Comparison of ENCODE assay signal across 19 cellular contexts in genomic region chr20:57263127-57263609, GRCh38. TPM values are rescaled to one million over a fixed set of nuclear protein-coding genes. Genes with fewer than 3 reads are reported as not detected.
DNase-seq lines count a peak whose midpoint lies in the region; ATAC-seq and TF ChIP-seq lines count a peak whose summit lies in the region.
"Had no signal": no experiment of that assay in that cellular context is flagged by ENCODE, and none has a peak within 500 bp of the region (broad histone marks: within the 10 kb centered on the region; RNA-seq: fewer than 3 reads in every experiment).

No MANE protein-coding gene starts in this region.

- no peak overlapping the region for H3K9ac ChIP-seq in neuronal stem cell (ENCODE audit: low read depth, low read length, poor library complexity)
- H3K9ac ChIP-seq: BLaER1, parathyroid adenoma had no signal

- H2AFZ ChIP-seq in neuronal stem cell (ENCODE audit: low read length), result peak overlapping the region; percentile 63
- H2AFZ ChIP-seq: parathyroid adenoma had no signal

- H3K79me1 ChIP-seq in neuronal stem cell (ENCODE audit: low read depth, low read length), result no peaks in the 10 kb centered on the region

- peaks cover 0 to 2% of the 10 kb centered on the region in 2 donors for H3K9me3 ChIP-seq in neuronal stem cell (replicated peaks in 1 of 2; ENCODE audit: control insufficient read depth in 2 of 2, insufficient read depth in 1 of 2, low read depth in 1 of 2, low read length in 2 of 2)
- H3K9me3 ChIP-seq: breast epithelium, HAP-1 had no signal

- H4K91ac ChIP-seq in neuronal stem cell (ENCODE audit: low read depth, low read length, poor library complexity), result no peak overlapping the region

- no peak overlapping the region for H2BK120ac ChIP-seq in neuronal stem cell (ENCODE audit: low read depth, low read length)

- H3K27me3 ChIP-seq in H7 (ENCODE audit: control insufficient read depth, insufficient read depth, low read length) (peaks cover 55% of the 10 kb centered on the region), neuronal stem cell (ENCODE audit: control insufficient read depth in 3 of 3, insufficient read depth in 3 of 3, low read depth in 1 of 3, low read length in 3 of 3) (peaks cover 0 to 22% (median 0%) of the 10 kb centered on the region in 3 experiments)

- H3K4me1 ChIP-seq in neuronal stem cell (ENCODE audit: control insufficient read depth in 2 of 2, insufficient read depth in 1 of 2, low read depth in 1 of 2, low read length in 2 of 2), result peaks cover 44 to 64% of the 10 kb centered on the region in 2 donors
- H3K4me1 ChIP-seq: breast epithelium, parathyroid adenoma had no signal

- peak overlapping the region; percentile 20 for H3K4me2 ChIP-seq in neuronal stem cell (ENCODE audit: insufficient read depth, low read length, poor library complexity, severe bottlenecking)
- H3K4me2 ChIP-seq: BLaER1 had no signal

- H3K14ac ChIP-seq in neuronal stem cell (ENCODE audit: low read length), result no peak overlapping the region

- H2AK5ac ChIP-seq in neuronal stem cell (ENCODE audit: low read depth, low read length), result no peak overlapping the region

- no peak overlapping the region; the same call in 1 of the 2 replicates for H3K4me3 ChIP-seq in H7 (ENCODE audit: insufficient read depth, low read depth, low read length)
- H3K4me3 ChIP-seq in epithelial cell of esophagus (ENCODE audit: low read length), result no peak overlapping the region
- H3K4me3 ChIP-seq in neuronal stem cell (ENCODE audit: low read length in 2 of 2), result peak overlapping the region in 1 of 2 donors; percentile 97
- H3K4me3 ChIP-seq: BLaER1 had no signal

- DNase-seq in H7, result peak; percentile 54
- peak; percentile 77 for DNase-seq in NCI-H526 treated with DMSO at 0.1 percent for 48 hours (lab: John Stamatoyannopoulos, UW)
- peak; percentile 6 for DNase-seq in epithelial cell of esophagus (ENCODE audit: low read depth)
- DNase-seq in neuronal stem cell (ENCODE audit: low spot score), result no peak
- no peak for DNase-seq in anterior cingulate cortex (lab: John Stamatoyannopoulos, UW)
- no peak for DNase-seq in stimulated activated CD4-positive, alpha-beta T cell treated with anti-CD3 and anti-CD28 coated beads, Interleukin-1b, Interleukin-23, amount 100 ng/mL, for 48 hours
- DNase-seq: activated CD4-positive, CD25-positive, alpha-beta regulatory T cell treated with anti-CD3 and anti-CD28 coated beads, Interleukin-2, amount 50 U/mL, for 72 hours; activated CD8-positive, alpha-beta memory T cell treated with anti-CD3 and anti-CD28 coated beads, Interleukin-2, amount 50 U/mL, for 4 hours; activated naive CD4-positive, alpha-beta T cell treated with anti-CD3 and anti-CD28 coated beads, Interleukin-2, amount 10 ng/mL, durations not matched to agents 7 days and 5 days; effector memory CD8-positive, alpha-beta T cell; NCI-H1436; NCI-H446; T-helper 1 cell had no signal

- no peaks in the 10 kb centered on the region for H3K36me3 ChIP-seq in H7 (replicated peaks; ENCODE audit: control insufficient read depth, insufficient read depth, low read length)
- H3K36me3 ChIP-seq in neuronal stem cell (replicated peaks in 1 of 2; ENCODE audit: control insufficient read depth in 2 of 2, insufficient read depth in 2 of 2, low read length in 2 of 2), result peaks cover 0 to 6% of the 10 kb centered on the region in 2 donors
- H3K36me3 ChIP-seq: BLaER1, breast epithelium, HAP-1 had no signal

- no peak overlapping the region for H2BK15ac ChIP-seq in neuronal stem cell (ENCODE audit: low read length)

- WGBS in neuronal stem cell (ENCODE audit: extremely low coverage in 2 of 2, insufficient read length in 2 of 2, insufficient replicate concordance in 1 of 2), 2 donors, result no CpG with 5 or more reads among the region's 7 CpGs

- H2BK12ac ChIP-seq in neuronal stem cell (ENCODE audit: low read length), result no peak overlapping the region

- no peak for TF ChIP-seq CTCF in epithelial cell of esophagus (IDR thresholded peaks at IDR 0.05; ENCODE audit: insufficient read depth, low read depth, low read length, missing control alignments)

- H3K18ac ChIP-seq in neuronal stem cell (ENCODE audit: low read length), result no peak overlapping the region

- H3K27ac ChIP-seq in neuronal stem cell (replicated peaks; ENCODE audit: low read length), result peak overlapping the region; percentile 11
- H3K27ac ChIP-seq: BLaER1, parathyroid adenoma had no signal

- H4K8ac ChIP-seq in neuronal stem cell (ENCODE audit: low read depth, low read length), result no peak overlapping the region

- no peak overlapping the region for H3K23ac ChIP-seq in neuronal stem cell (ENCODE audit: low read depth, low read length, poor library complexity)

- no peak overlapping the region for H2BK5ac ChIP-seq in neuronal stem cell (ENCODE audit: low read length)

- no peak overlapping the region for H3K4ac ChIP-seq in neuronal stem cell (ENCODE audit: low read length)

- no peak for ATAC-seq in HG02938 (IDR thresholded peaks at IDR 0.05; ENCODE audit: unreplicated experiment)
- ATAC-seq: effector memory CD8-positive, alpha-beta T cell had no signal

RNA-seq across cellular contexts. Expression of gene BMP7, which starts 3.3 kb away (rescaled TPM):
- 43.9 and 58.4 TPM in 2 replicates for total RNA-seq in H7 (2014; rRNA removed; shearing (Covaris generic))
- 17.6 TPM for polyA plus RNA-seq in neuronal stem cell (2013, experiment 1 of 2)
- 17.7 TPM for polyA plus RNA-seq in neuronal stem cell (2013, experiment 2 of 2)
- total RNA-seq: fibroblast of villous mesenchyme had no signal

Comparison
In these comparisons a context has a peak if more than half of its experiments do, and no peak if none do; other contexts are left out.
1. DNase-seq: peak in H7 (single experiment), NCI-H526 treated with DMSO at 0.1 percent for 48 hours (single experiment) and epithelial cell of esophagus (single experiment); none in neuronal stem cell (single experiment), anterior cingulate cortex (0 of 58) and stimulated activated CD4-positive, alpha-beta T cell treated with anti-CD3 and anti-CD28 coated beads, Interleukin-1b, Interleukin-23, amount 100 ng/mL, for 48 hours (single experiment).